In the genomic region with DNA sequence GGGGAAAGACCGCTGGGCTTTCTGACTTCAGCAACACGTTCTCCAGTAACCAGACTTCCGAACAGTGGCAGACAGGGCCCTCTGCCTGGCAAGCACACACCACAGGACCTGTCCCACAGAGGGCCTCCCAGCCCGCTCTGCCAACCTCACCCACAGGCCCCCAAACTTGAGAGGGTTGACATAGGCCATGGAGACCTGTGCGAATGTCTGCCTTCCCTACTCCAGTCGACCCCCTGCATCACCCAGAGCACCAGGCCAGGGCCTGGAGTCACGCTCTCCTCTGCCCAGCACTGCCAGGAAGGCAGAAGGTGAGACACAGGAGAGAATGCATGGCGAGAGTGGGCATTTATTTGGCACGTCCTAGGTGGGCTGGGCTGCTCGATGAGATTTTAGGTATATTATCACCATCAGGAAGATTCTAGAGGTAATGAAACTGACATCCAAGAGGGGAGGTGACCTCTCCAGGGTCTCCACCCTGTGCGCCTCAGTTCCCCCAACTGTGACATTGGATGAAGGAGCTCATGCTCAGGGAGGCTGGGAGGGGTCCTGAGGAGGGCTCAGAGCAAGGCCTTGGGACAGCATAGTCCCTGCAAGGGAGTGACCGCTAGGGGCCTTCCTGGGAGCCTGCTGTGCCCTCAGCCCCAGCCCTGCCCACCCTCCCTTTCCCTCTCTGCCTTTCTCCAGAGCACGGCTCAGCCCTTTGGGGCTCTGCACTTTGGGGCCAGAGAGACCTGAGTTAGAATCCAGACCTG, we compare ENCODE assay signal across 11 cellular contexts. TPM values are rescaled to one million over a fixed set of nuclear protein-coding genes. Genes with fewer than 3 reads are reported as not detected.
A peak's percentile ranks its signal among the peaks of the same experiment; 100 is the strongest.
DNase-seq lines count a peak whose midpoint lies in the region; ATAC-seq and TF ChIP-seq lines count a peak whose summit lies in the region.
"Had no signal": no experiment of that assay in that cellular context is flagged by ENCODE, and none has a peak within 500 bp of the region (broad histone marks: within the 10 kb centered on the region; RNA-seq: fewer than 3 reads in every experiment).

No MANE protein-coding gene starts in this region.

- H3K27me3 ChIP-seq in breast epithelium (no peaks in the 10 kb centered on the region), mesenchymal stem cell (ENCODE audit: control insufficient read depth in 1 of 2, insufficient read depth in 1 of 2, low read length in 2 of 2) (peaks cover 0 to 4% of the 10 kb centered on the region in 2 experiments), transverse colon (peaks cover 4% of the 10 kb centered on the region), MG63 (no peaks in the 10 kb centered on the region)
- H3K27me3 ChIP-seq: hepatocyte had no signal

- 84% methylated on average over 13 of the region's 13 CpGs for WGBS in mesenchymal stem cell
- WGBS in transverse colon (ENCODE audit: low coverage in 1 of 2), 2 donors = 82% methylated on average over 4 to 13 of the region's 13 CpGs

- no peaks in the 10 kb centered on the region for H3K4me1 Mint-ChIP-seq in activated naive CD4-positive, alpha-beta T cell treated with anti-CD3 and anti-CD28 coated beads, Interleukin-2, amount 50 U/mL, for 24 hours

- DNase-seq in activated naive CD4-positive, alpha-beta T cell treated with anti-CD3 and anti-CD28 coated beads, Interleukin-2, amount 50 U/mL, for 72 hours (ENCODE audit: low spot score in 2 of 2) = no peak
- no peak for DNase-seq in breast epithelium (ENCODE audit: low spot score in 2 of 2)
- DNase-seq in mesenchymal stem cell = no peak
- no peak for DNase-seq in transverse colon
- no peak for DNase-seq in occipital lobe (lab: John Stamatoyannopoulos, UW)
- no peak for DNase-seq in MG63

- H3K23ac ChIP-seq in mesenchymal stem cell (ENCODE audit: low read length in 2 of 2) = no peak overlapping the region

- H3K9me3 ChIP-seq in breast epithelium = no peaks in the 10 kb centered on the region
- no peaks in the 10 kb centered on the region for H3K9me3 ChIP-seq in mesenchymal stem cell (ENCODE audit: control insufficient read depth, low read length)
- H3K9me3 ChIP-seq in transverse colon = no peaks in the 10 kb centered on the region
- no peaks in the 10 kb centered on the region for H3K9me3 ChIP-seq in MG63

- H3K27me3 Mint-ChIP-seq in activated naive CD4-positive, alpha-beta T cell treated with anti-CD3 and anti-CD28 coated beads, Interleukin-2, amount 50 U/mL, for 24 hours = peaks cover 2% of the 10 kb centered on the region
- H3K27me3 Mint-ChIP-seq: activated naive CD8-positive, alpha-beta T cell had no signal

- H3K9ac ChIP-seq in mesenchymal stem cell (ENCODE audit: low read length) = peak overlapping the region; percentile 86

- no peak overlapping the region for H3K14ac ChIP-seq in mesenchymal stem cell (ENCODE audit: low read length in 2 of 2)

- no peak for TF ChIP-seq EP300 in transverse colon (IDR thresholded peaks at IDR 0.05; ENCODE audit: low read depth)

- H3K4me1 ChIP-seq in breast epithelium (no peaks in the 10 kb centered on the region), mesenchymal stem cell (ENCODE audit: control insufficient read depth, insufficient read depth, low read depth, low read length) (peaks cover 15% of the 10 kb centered on the region), transverse colon (peaks cover 5 to 25% (median 7%) of the 10 kb centered on the region in 4 donors)

- ATAC-seq in activated naive CD4-positive, alpha-beta T cell treated with anti-CD3 and anti-CD28 coated beads, Interleukin-2, amount 50 U/mL, for 72 hours = no peak
- no peak for ATAC-seq in HG02981 (IDR thresholded peaks at IDR 0.05; ENCODE audit: unreplicated experiment)

- no peaks in the 10 kb centered on the region for H3K36me3 ChIP-seq in breast epithelium
- H3K36me3 ChIP-seq in mesenchymal stem cell (ENCODE audit: control insufficient read depth in 1 of 2, insufficient read depth in 2 of 2, low read depth in 1 of 2, low read length in 2 of 2) = no peaks in the 10 kb centered on the region
- no peaks in the 10 kb centered on the region for H3K36me3 ChIP-seq in transverse colon
- no peaks in the 10 kb centered on the region for H3K36me3 ChIP-seq in MG63

- H4K8ac ChIP-seq in mesenchymal stem cell (ENCODE audit: low read length) = no peak overlapping the region

- H2AK5ac ChIP-seq in mesenchymal stem cell (ENCODE audit: low read length, severe bottlenecking) = peak overlapping the region; percentile 52

- H2BK12ac ChIP-seq in mesenchymal stem cell (ENCODE audit: low read length in 2 of 2) = peak overlapping the region; percentile 27 to 61

- H4K91ac ChIP-seq in mesenchymal stem cell (ENCODE audit: low read length) = peak overlapping the region; percentile 35

- H3K27ac ChIP-seq in breast epithelium (peak overlapping the region; percentile 64 to 90), mesenchymal stem cell (ENCODE audit: low read length, poor library complexity, severe bottlenecking) (no peak overlapping the region), transverse colon (peak overlapping the region; percentile 18 to 57 (median 47))
- H3K27ac ChIP-seq: hepatocyte had no signal

- intact Hi-C loops in breast epithelium (cut with DNase I; ENCODE audit: low total_unique reads) = no loop called here
- intact Hi-C loops in transverse colon (cut with DNase I; ENCODE audit: low total_unique reads) = loop anchor here (5.0 to 10.0 kb wide), 2 partner anchors 51 to 149 kb away; no protein-coding TSS in a partner anchor

- no peak overlapping the region for H3K4me3 Mint-ChIP-seq in activated naive CD4-positive, alpha-beta T cell treated with anti-CD3 and anti-CD28 coated beads, Interleukin-2, amount 50 U/mL, for 24 hours
- H3K4me3 Mint-ChIP-seq: activated CD4-positive, alpha-beta memory T cell treated with anti-CD3 and anti-CD28 coated beads for 36 hours; activated naive CD8-positive, alpha-beta T cell had no signal

- no peak overlapping the region for H2AFZ ChIP-seq in mesenchymal stem cell (ENCODE audit: low read depth, low read length)

- H3K27ac Mint-ChIP-seq in activated naive CD4-positive, alpha-beta T cell treated with anti-CD3 and anti-CD28 coated beads, Interleukin-2, amount 50 U/mL, for 24 hours = peak overlapping the region; percentile 25
- H3K27ac Mint-ChIP-seq in activated naive CD4-positive, alpha-beta T cell treated with anti-CD3 and anti-CD28 coated beads, Interleukin-2, amount 50 U/mL, for 72 hours = no peak overlapping the region
- H3K27ac Mint-ChIP-seq: activated CD4-positive, alpha-beta memory T cell treated with anti-CD3 and anti-CD28 coated beads for 36 hours; activated naive CD8-positive, alpha-beta T cell had no signal

- no peak overlapping the region for H3K18ac ChIP-seq in mesenchymal stem cell (ENCODE audit: low read depth in 1 of 2, low read length in 2 of 2)

- H3K4ac ChIP-seq in mesenchymal stem cell (ENCODE audit: low read depth in 1 of 2, low read length in 2 of 2) = no peak overlapping the region

- no peaks in the 10 kb centered on the region for H3K79me1 ChIP-seq in mesenchymal stem cell (replicated peaks; ENCODE audit: low read length, poor library complexity, severe bottlenecking)

- in situ Hi-C loops in transverse colon (cut with MboI; ENCODE audit: low pct_ligation_motif_present in 1 of 4, low pct_unique_long_range_greater_than_20kb in 1 of 4, low sequenced_read_pairs in 3 of 4) = loop anchor here (5.0 to 25.0 kb wide), 3 partner anchors 216 to 421 kb away; partner anchors contain the start of gene BNIP1 (in 2 of the 4)

- no peaks in the 10 kb centered on the region for H3K36me3 Mint-ChIP-seq in activated naive CD4-positive, alpha-beta T cell treated with anti-CD3 and anti-CD28 coated beads, Interleukin-2, amount 50 U/mL, for 24 hours
- no peaks in the 10 kb centered on the region for H3K36me3 Mint-ChIP-seq in activated naive CD4-positive, alpha-beta T cell treated with anti-CD3 and anti-CD28 coated beads, Interleukin-2, amount 50 U/mL, for 72 hours
- H3K36me3 Mint-ChIP-seq: activated CD4-positive, alpha-beta memory T cell treated with anti-CD3 and anti-CD28 coated beads for 36 hours; activated naive CD8-positive, alpha-beta T cell had no signal

- H3K4me3 ChIP-seq in breast epithelium (peak overlapping the region in 1 of 3 donors; percentile 51), mesenchymal stem cell (ENCODE audit: insufficient read depth in 1 of 2, low read depth in 1 of 2, low read length in 2 of 2) (no peak overlapping the region), transverse colon (no peak overlapping the region), MG63 (no peak overlapping the region)
- H3K4me3 ChIP-seq: hepatocyte had no signal

- no peak for TF ChIP-seq CTCF in breast epithelium (IDR thresholded peaks at IDR 0.05)
- TF ChIP-seq CTCF in transverse colon (IDR thresholded peaks at IDR 0.05) = no peak

- no peak overlapping the region for H2BK15ac ChIP-seq in mesenchymal stem cell (ENCODE audit: low read depth, poor library complexity, severe bottlenecking)

- H2BK5ac ChIP-seq in mesenchymal stem cell (ENCODE audit: low read depth, low read length, poor library complexity, severe bottlenecking) = no peak overlapping the region

- TF ChIP-seq POLR2A in breast epithelium (IDR thresholded peaks at IDR 0.05) (no peak), transverse colon (IDR thresholded peaks at IDR 0.05) (no peak)

- no peaks in the 10 kb centered on the region for H3K9me3 Mint-ChIP-seq in activated naive CD4-positive, alpha-beta T cell treated with anti-CD3 and anti-CD28 coated beads, Interleukin-2, amount 50 U/mL, for 24 hours
- H3K9me3 Mint-ChIP-seq in activated naive CD4-positive, alpha-beta T cell treated with anti-CD3 and anti-CD28 coated beads, Interleukin-2, amount 50 U/mL, for 72 hours = no peaks in the 10 kb centered on the region
- H3K9me3 Mint-ChIP-seq: activated CD4-positive, alpha-beta memory T cell treated with anti-CD3 and anti-CD28 coated beads for 36 hours had no signal

- no peak overlapping the region for H3K4me2 ChIP-seq in mesenchymal stem cell (ENCODE audit: low read length, poor library complexity, severe bottlenecking)

- no peak overlapping the region for H2BK120ac ChIP-seq in mesenchymal stem cell (ENCODE audit: low read depth, low read length)

RNA-seq across cellular contexts. Expression of gene DUSP1, which starts 54.9 kb away (rescaled TPM):
- total RNA-seq in activated naive CD4-positive, alpha-beta T cell treated with anti-CD3 and anti-CD28 coated beads, Interleukin-2, amount 50 U/mL, for 72 hours = 10 to 100 TPM; 12.0 to 17.6 TPM
- total RNA-seq in breast epithelium (1,000 to 10,000 TPM in 2 of 3 donors, 100 to 1,000 TPM in 1; 752 to 1,562 (median 1,015) TPM), transverse colon (100 to 1,000 TPM; 469 to 701 (median 567) TPM), occipital lobe (54.1 TPM)
- polyA plus RNA-seq in mesenchymal stem cell (2013, experiment 1 of 2) = 214 TPM
- 205 TPM for polyA plus RNA-seq in mesenchymal stem cell (2013, experiment 2 of 2)
- 80.6 and 99.2 TPM in 2 replicates for total RNA-seq in MG63 (2014; rRNA removed; shearing (Covaris generic); ENCODE audit: low replicate concordance)
